In genomic region chr1:94608852-94609570, GRCh38 we compare ENCODE assay signal across 26 cellular contexts.
A peak's percentile ranks its signal among the peaks of the same experiment; 100 is the strongest.
DNase-seq lines count a peak whose midpoint lies in the region; ATAC-seq, FAIRE-seq and TF ChIP-seq lines count a peak whose summit lies in the region.
"Had no signal": no experiment of that assay in that cellular context is flagged by ENCODE, and none has a peak within 500 bp of the region (broad histone marks: within the 10 kb centered on the region; RNA-seq: fewer than 3 reads in every experiment).

No MANE protein-coding gene starts in this region.

- H2AFZ ChIP-seq in HCT116 (ENCODE audit: low read depth, low read length, poor library complexity, severe bottlenecking), result peak overlapping the region; percentile 19

- TF ChIP-seq EP300 in A549 (IDR thresholded peaks at IDR 0.05), result no peak

- H3K27ac ChIP-seq in A549, result peak overlapping the region; percentile 48 to 76; a peak in 5 of 6 replicates
- H3K27ac ChIP-seq in HCT116 (ENCODE audit: low read depth, low read length), result no peak overlapping the region
- H3K27ac ChIP-seq in mucosa of rectum (ENCODE audit: low read depth in 2 of 2, low read length in 2 of 2), result peak overlapping the region; percentile 88 to 90
- H3K27ac ChIP-seq: gastrocnemius medialis, left ventricle myocardium inferior, SJCRH30 had no signal

- TF ChIP-seq RAD21 in A549 (conservative IDR thresholded peaks at IDR 0.05 in 1 of 2, IDR thresholded peaks at IDR 0.05 in 1 of 2) (no peak), HCT116 (IDR thresholded peaks at IDR 0.05; ENCODE audit: low read depth) (no peak)

- intact Hi-C loops in HCT116 (cut with micrococcal nuclease), result loop anchor here (5.0 kb wide), 2 partner anchors 103 to 193 kb away; no protein-coding TSS in a partner anchor

- no peaks in the 10 kb centered on the region for H3K9me3 ChIP-seq in A549
- no peaks in the 10 kb centered on the region for H3K9me3 ChIP-seq in HCT116 (ENCODE audit: control insufficient read depth in 1 of 2, insufficient read depth in 1 of 2, low read depth in 1 of 2, low read length in 2 of 2)
- H3K9me3 ChIP-seq in mucosa of rectum (ENCODE audit: control insufficient read depth in 2 of 2, low read length in 2 of 2), result no peaks in the 10 kb centered on the region
- H3K9me3 ChIP-seq: gastrocnemius medialis, left ventricle myocardium inferior, SJCRH30 had no signal

- POLR2A ChIA-PET in A549 (lab: Yijun Ruan, JAX) (no interaction called here), HCT116 (lab: Charles Lee) (interaction anchor here (1.2 kb wide), 1 partner anchor 67 kb away, joined by 3 read pairs; no protein-coding TSS in a partner anchor)

- H3K36me3 ChIP-seq in HCT116 (ENCODE audit: control insufficient read depth in 1 of 2, insufficient read depth in 2 of 2, low read length in 2 of 2) (no peaks in the 10 kb centered on the region), bronchial epithelial cell (ENCODE audit: control insufficient read depth, insufficient read depth, low read length) (no peaks in the 10 kb centered on the region), mucosa of rectum (ENCODE audit: control insufficient read depth in 2 of 2, insufficient read depth in 2 of 2, low read length in 2 of 2) (no peaks in the 10 kb centered on the region)
- H3K36me3 ChIP-seq: gastrocnemius medialis, left ventricle myocardium inferior, SJCRH30 had no signal

- TF ChIP-seq CTCF in A549 (IDR thresholded peaks at IDR 0.05) (no peak), HCT116 (IDR thresholded peaks at IDR 0.05 in 2 of 3, conservative IDR thresholded peaks at IDR 0.05 in 1 of 3; ENCODE audit: borderline replicate concordance in 1 of 3, insufficient read depth in 1 of 3, low read depth in 2 of 3, low read length in 2 of 3) (no peak), bronchial epithelial cell (IDR thresholded peaks at IDR 0.05; ENCODE audit: insufficient read depth, low read length, severe bottlenecking) (no peak)

- no peaks in the 10 kb centered on the region for H3K27me3 ChIP-seq in HCT116 (ENCODE audit: insufficient read depth, low read length)
- no peaks in the 10 kb centered on the region for H3K27me3 ChIP-seq in bronchial epithelial cell (ENCODE audit: control insufficient read depth, insufficient read depth, low read length)
- H3K27me3 ChIP-seq in mucosa of rectum (ENCODE audit: control insufficient read depth in 2 of 2, insufficient read depth in 2 of 2, low read length in 2 of 2), result no peaks in the 10 kb centered on the region
- H3K27me3 ChIP-seq: gastrocnemius medialis, SJCRH30 had no signal

- H3K4me1 ChIP-seq in A549 (peaks cover 22% of the 10 kb centered on the region), HCT116 (ENCODE audit: control insufficient read depth in 1 of 2, insufficient read depth in 2 of 2, low read length in 2 of 2) (peaks cover 26 to 77% of the 10 kb centered on the region in 2 experiments), mucosa of rectum (ENCODE audit: control insufficient read depth in 2 of 2, insufficient read depth in 2 of 2, low read length in 2 of 2) (peaks cover 52 to 64% of the 10 kb centered on the region in 2 donors)
- H3K4me1 ChIP-seq: gastrocnemius medialis, left ventricle myocardium inferior, SJCRH30 had no signal

- DNase-seq in A549 (ENCODE audit: low read depth in 1 of 2, low spot score in 1 of 2), result no peak
- DNase-seq in HCT116 (ENCODE audit: low read depth, low spot score), result no peak
- no peak for DNase-seq in bronchial epithelial cell (ENCODE audit: low read depth)
- DNase-seq in RKO (ENCODE audit: low spot score), result no peak
- no peak for DNase-seq in NOMO-1 treated with DMSO at 0.1 percent for 48 hours (lab: John Stamatoyannopoulos, UW; ENCODE audit: unreplicated experiment)
- no peak for DNase-seq in GM03348 (ENCODE audit: low spot score)
- DNase-seq: activated CD4-positive, alpha-beta memory T cell treated with anti-CD3 and anti-CD28 coated beads for 36 hours; activated effector memory CD4-positive, alpha-beta T cell treated with Interleukin-2 at 50 U/mL for 16 hours; activated naive CD8-positive, alpha-beta T cell treated with anti-CD3 and anti-CD28 coated beads for 36 hours; DND-41; erythroblast; gastrocnemius medialis; hypothalamus; left ventricle myocardium inferior; NCI-H1694; NCI-H524 treated with DMSO at 0.1 percent for 48 hours; SJCRH30; stimulated activated CD4-positive, alpha-beta T cell treated with anti-CD3 and anti-CD28 coated beads, Interleukin-1b, Interleukin-23, amount 100 ng/mL, for 48 hours; substantia nigra; T-cell had no signal

- ATAC-seq in A549 (peak in 1 of 2 experiments; percentile 22; a peak in 2 of 6 replicates), HCT116 (no peak), HG02938 (IDR thresholded peaks at IDR 0.05; ENCODE audit: unreplicated experiment) (no peak)
- ATAC-seq: activated CD4-positive, CD25-positive, alpha-beta regulatory T cell treated with anti-CD3 and anti-CD28 coated beads, Interleukin-2, amount 50 U/mL, for 24 hours; gastrocnemius medialis; T-cell had no signal

- RAD21 ChIA-PET in HCT116 (lab: Charles Lee; ENCODE audit: low non-redundant PET in 1 of 2, low total read pairs in 2 of 2, uncharacterized antibody in 2 of 2, unreplicated experiment in 2 of 2), result no interaction called here

- H3K4me2 ChIP-seq in A549 (peak overlapping the region; percentile 66), HCT116 (ENCODE audit: low read length) (no peak overlapping the region)

- BruUV-seq in HCT116 (replicated peaks; lab: Mats Ljungman, UMichigan), result no TSS peak

- no peaks in the 10 kb centered on the region for H4K20me1 ChIP-seq in HCT116 (ENCODE audit: insufficient read depth)

- no peaks in the 10 kb centered on the region for H3K79me2 ChIP-seq in HCT116 (ENCODE audit: insufficient read depth, low read length)

- 0 out of 2 replicates have a peak overlapping the region, but pooled peaks have one; percentile 6 for H3K9ac ChIP-seq in HCT116 (ENCODE audit: low read length)
- H3K9ac ChIP-seq in mucosa of rectum (ENCODE audit: low read depth in 1 of 2, low read length in 2 of 2), result no peak overlapping the region

- H3K4me3 ChIP-seq in A549 (no peak overlapping the region), HCT116 (replicated peaks in 1 of 2; ENCODE audit: low read depth in 1 of 2, low read length in 2 of 2) (no peak overlapping the region), bronchial epithelial cell (ENCODE audit: low read depth, low read length) (no peak overlapping the region), mucosa of rectum (ENCODE audit: low read length in 2 of 2) (no peak overlapping the region)
- H3K4me3 ChIP-seq: gastrocnemius medialis, left ventricle myocardium inferior, SJCRH30 had no signal

- WGBS in A549 (ENCODE audit: missing lambda C conversion rate), result 80% methylated on average over 10 of the region's 10 CpGs

- no peaks in the 10 kb centered on the region for H3K9me2 ChIP-seq in HCT116 (ENCODE audit: insufficient read depth)

- CTCF ChIA-PET in A549 (lab: Yijun Ruan, JAX) (no interaction called here), HCT116 (lab: Charles Lee) (interaction anchor here (0.9 kb wide), 1 partner anchor 9 kb away, joined by 3 read pairs; no protein-coding TSS in a partner anchor)

- TF ChIP-seq POLR2A in A549 (IDR thresholded peaks at IDR 0.05; ENCODE audit: low read length) (no peak), HCT116 (IDR thresholded peaks at IDR 0.05; ENCODE audit: borderline replicate concordance, extremely low read depth, insufficient read depth, insufficient read length) (no peak)

- FAIRE-seq in A549 (lab: Jason Lieb, UNC) (no peak), bronchial epithelial cell (lab: Jason Lieb, UNC) (peak; percentile 23)
- FAIRE-seq: GM12892, HTR-8/SVneo, urothelium cell line had no signal

TF ChIP-seq in A549, 52 proteins besides CTCF, POLR2A, EP300 and RAD21 (continues in another document):
- TF ChIP-seq ESRRA (IDR thresholded peaks at IDR 0.05; ENCODE audit: borderline replicate concordance, low read length) (no peak), ATOH8 (CRISPR knock-in tag; IDR thresholded peaks at IDR 0.05; ENCODE audit: low read depth) (no peak), HES2 (IDR thresholded peaks at IDR 0.05) (no peak), ZSCAN20 (CRISPR knock-in tag; IDR thresholded peaks at IDR 0.05) (no peak), RCOR1 (IDR thresholded peaks at IDR 0.05; ENCODE audit: low read depth, low read length) (no peak), KDM5A (IDR thresholded peaks at IDR 0.05) (no peak), CHD2 (IDR thresholded peaks at IDR 0.05; ENCODE audit: low read length, partially characterized antibody) (no peak)

TF ChIP-seq in HCT116, 20 proteins besides CTCF, POLR2A, EP300 and RAD21:
- peak; percentile 11; the same call in 1 of the 2 replicates for TF ChIP-seq ZFX (IDR thresholded peaks at IDR 0.05)
- TF ChIP-seq YY1 (IDR thresholded peaks at IDR 0.05; ENCODE audit: extremely low read depth, insufficient replicate concordance, low read depth, low read length), result no peak
